Comparison of ENCODE assay signal across 8 cellular contexts in the genomic region with DNA sequence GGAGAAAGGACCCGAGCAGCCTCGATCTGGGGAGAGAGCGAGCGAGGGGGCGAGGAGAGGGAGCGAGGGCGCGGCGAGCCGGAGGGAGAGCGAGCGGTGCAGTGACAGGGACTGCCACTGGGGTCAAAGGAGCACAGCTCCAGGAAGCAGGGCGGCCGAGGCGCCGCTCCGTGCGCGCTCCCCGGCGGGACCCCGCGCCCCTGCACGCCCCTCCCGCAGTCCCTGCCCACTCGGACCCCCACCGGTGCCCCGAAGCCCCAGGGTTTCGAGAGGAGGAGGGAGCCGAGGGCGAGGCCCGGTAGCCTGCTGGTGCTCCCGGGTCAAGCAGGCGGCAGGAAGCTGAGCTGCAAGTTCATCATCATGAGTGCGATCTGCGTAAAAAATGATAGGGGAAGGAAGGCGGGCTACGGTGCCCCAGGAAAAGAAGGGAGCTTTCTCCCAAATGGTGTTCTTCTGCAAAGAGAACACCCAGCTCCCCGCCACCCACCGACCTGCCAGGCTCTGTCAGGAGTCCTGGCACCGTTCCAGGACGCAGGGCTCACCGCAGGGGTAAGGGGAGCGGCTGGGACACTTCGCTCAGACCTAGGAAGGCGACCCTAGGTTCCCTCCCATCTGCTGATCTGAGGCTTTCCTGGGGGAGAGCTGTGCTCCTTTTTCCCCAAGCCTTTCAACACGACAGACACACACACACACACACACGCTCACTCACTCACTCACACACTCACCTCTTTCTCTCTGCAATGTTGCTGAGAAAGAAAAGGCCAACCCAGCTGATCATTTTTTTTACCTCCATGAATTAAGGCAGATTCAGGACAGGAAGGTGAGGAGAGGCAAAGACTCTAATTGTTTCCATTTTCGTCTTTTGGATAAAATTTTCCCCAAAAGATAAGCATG. TPM values are rescaled to one million over a fixed set of nuclear protein-coding genes. Genes with fewer than 3 reads are reported as not detected.
DNase-seq lines count a peak whose midpoint lies in the region; ATAC-seq and TF ChIP-seq lines count a peak whose summit lies in the region.

A gene with protein sequence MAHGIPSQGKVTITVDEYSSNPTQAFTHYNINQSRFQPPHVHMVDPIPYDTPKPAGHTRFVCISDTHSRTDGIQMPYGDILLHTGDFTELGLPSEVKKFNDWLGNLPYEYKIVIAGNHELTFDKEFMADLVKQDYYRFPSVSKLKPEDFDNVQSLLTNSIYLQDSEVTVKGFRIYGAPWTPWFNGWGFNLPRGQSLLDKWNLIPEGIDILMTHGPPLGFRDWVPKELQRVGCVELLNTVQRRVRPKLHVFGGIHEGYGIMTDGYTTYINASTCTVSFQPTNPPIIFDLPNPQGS (minus strand): TSS at position 103 of the 894 bp plus-strand sequence. CDS start 5,980 bp downstream, outside the sequence.

- CTCF ChIA-PET in WTC11 (lab: Charles Lee), result interaction anchor here (0.7 to 1.8 kb wide), 12 partner anchors 12 to 328 kb away, joined by 3 to 6 read pairs (median 3); a partner anchor contains a TSS

- H3K9ac ChIP-seq in neural progenitor cell, result no peak within 1 kb of the TSS

- no peaks in the 10 kb centered on the region for H3K9me3 Mint-ChIP-seq in WTC11
- no peaks in the 10 kb centered on the region for H3K9me3 Mint-ChIP-seq in neural progenitor cell

- H3K27me3 Mint-ChIP-seq in WTC11 (ENCODE audit: low read depth) (peaks cover 61% of the 10 kb centered on the region), neural progenitor cell (ENCODE audit: insufficient read depth, low read depth) (peaks cover 20% of the 10 kb centered on the region)

- H3K27ac Mint-ChIP-seq in WTC11, result no peak within 1 kb of the TSS
- H3K27ac Mint-ChIP-seq in neural progenitor cell, result peak within 1 kb of the TSS; percentile 3

- H3K4me3 ChIP-seq in neural progenitor cell, result peak within 1 kb of the TSS; percentile 83

- H3K4me3 Mint-ChIP-seq in WTC11, result peak within 1 kb of the TSS; percentile 86
- peak within 1 kb of the TSS; percentile 85 for H3K4me3 Mint-ChIP-seq in neural progenitor cell

- H3K9me3 ChIP-seq in neural progenitor cell (ENCODE audit: low read depth), result no peaks in the 10 kb centered on the region

- no peaks in the 10 kb centered on the region for H3K79me2 ChIP-seq in neural progenitor cell (ENCODE audit: low read depth)

- TF ChIP-seq CTCF in WTC11 (IDR thresholded peaks at IDR 0.05) (no peak), foreskin keratinocyte (conservative IDR thresholded peaks at IDR 0.05) (no peak), neural progenitor cell (IDR thresholded peaks at IDR 0.05) (peak; percentile 55)

- peak within 1 kb of the TSS; percentile 95 for H3K4me2 ChIP-seq in neural progenitor cell

- H3K36me3 ChIP-seq in neural progenitor cell, result no peaks in the 10 kb centered on the region

- POLR2A ChIA-PET in WTC11 (lab: Charles Lee), result interaction anchor here (0.9 to 1.4 kb wide), 2 partner anchors 26 to 264 kb away, joined by 4 read pairs; a partner anchor contains a TSS

- peak within 1 kb of the TSS; percentile 91 for H2AFZ ChIP-seq in neural progenitor cell (replicated peaks)

- peak; percentile 90 for ATAC-seq in GM19372 (IDR thresholded peaks at IDR 0.05; ENCODE audit: low read depth, unreplicated experiment)
- ATAC-seq in HG03439 (IDR thresholded peaks at IDR 0.05; ENCODE audit: unreplicated experiment), result peak; percentile 90
- peak; percentile 83 for ATAC-seq in WTC11
- peak; percentile 77 for ATAC-seq in foreskin keratinocyte

- H3K27ac ChIP-seq in foreskin keratinocyte, result no peak within 1 kb of the TSS
- no peak within 1 kb of the TSS for H3K27ac ChIP-seq in neural progenitor cell

- H3K4me1 Mint-ChIP-seq in WTC11, result peaks cover 28% of the 10 kb centered on the region
- peaks cover 38% of the 10 kb centered on the region for H3K4me1 Mint-ChIP-seq in neural progenitor cell

- H3K4me1 ChIP-seq in foreskin keratinocyte (no peaks in the 10 kb centered on the region), neural progenitor cell (peaks cover 15% of the 10 kb centered on the region)

- peaks cover 22% of the 10 kb centered on the region for H3F3A ChIP-seq in neural progenitor cell (ENCODE audit: low read depth)

- DNase-seq in Daoy (ENCODE audit: low read depth) (peak; percentile 36), WTC11 (ENCODE audit: low spot score) (peak; percentile 81), foreskin keratinocyte (no peak), neural progenitor cell (ENCODE audit: low spot score) (peak; percentile 87), SW 1271 (lab: John Stamatoyannopoulos, UW) (no peak), mucosa of gallbladder (ENCODE audit: low spot score) (no peak)

- H4K20me1 ChIP-seq in neural progenitor cell (ENCODE audit: low read depth), result peaks cover 18% of the 10 kb centered on the region

- no peaks in the 10 kb centered on the region for H3K36me3 Mint-ChIP-seq in WTC11
- no peaks in the 10 kb centered on the region for H3K36me3 Mint-ChIP-seq in neural progenitor cell

- peaks cover 65% of the 10 kb centered on the region for H3K27me3 ChIP-seq in foreskin keratinocyte
- peaks cover 80% of the 10 kb centered on the region for H3K27me3 ChIP-seq in neural progenitor cell

TF ChIP-seq in WTC11, 78 proteins besides CTCF, POLR2A, EP300 and RAD21:
- TF ChIP-seq SOX15 (CRISPR knock-in tag; IDR thresholded peaks at IDR 0.05) (no peak), FOXP1 (CRISPR knock-in tag; IDR thresholded peaks at IDR 0.05; ENCODE audit: borderline replicate concordance) (peak; percentile 54; the same call in 1 of the 2 replicates), NR3C1 (CRISPR knock-in tag; conservative IDR thresholded peaks at IDR 0.05; ENCODE audit: low read depth) (no peak), ZNF263 (CRISPR knock-in tag; IDR thresholded peaks at IDR 0.05; ENCODE audit: low read depth) (peak; percentile 72; the same call in 1 of the 2 replicates), MYBL2 (CRISPR knock-in tag; IDR thresholded peaks at IDR 0.05) (no peak), JUN (CRISPR knock-in tag; IDR thresholded peaks at IDR 0.05) (no peak)
- TF ChIP-seq, protein P1, sequence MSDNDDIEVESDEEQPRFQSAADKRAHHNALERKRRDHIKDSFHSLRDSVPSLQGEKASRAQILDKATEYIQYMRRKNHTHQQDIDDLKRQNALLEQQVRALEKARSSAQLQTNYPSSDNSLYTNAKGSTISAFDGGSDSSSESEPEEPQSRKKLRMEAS (CRISPR knock-in tag; IDR thresholded peaks at IDR 0.05), result peak; percentile 47; the same call in 1 of the 2 replicates
- TF ChIP-seq, protein P2, sequence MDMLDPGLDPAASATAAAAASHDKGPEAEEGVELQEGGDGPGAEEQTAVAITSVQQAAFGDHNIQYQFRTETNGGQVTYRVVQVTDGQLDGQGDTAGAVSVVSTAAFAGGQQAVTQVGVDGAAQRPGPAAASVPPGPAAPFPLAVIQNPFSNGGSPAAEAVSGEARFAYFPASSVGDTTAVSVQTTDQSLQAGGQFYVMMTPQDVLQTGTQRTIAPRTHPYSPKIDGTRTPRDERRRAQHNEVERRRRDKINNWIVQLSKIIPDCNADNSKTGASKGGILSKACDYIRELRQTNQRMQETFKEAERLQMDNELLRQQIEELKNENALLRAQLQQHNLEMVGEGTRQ (CRISPR knock-in tag; IDR thresholded peaks at IDR 0.05), result no peak
TF ChIP-seq in WTC11: peak in this region for 3.

RNA-seq across cellular contexts. Expression of the gene that starts here (rescaled TPM):
- 0.74 TPM in 1 of 2 replicates, not detected in the other for total RNA-seq in Daoy (2014; rRNA removed; shearing (Covaris generic))
- total RNA-seq in WTC11 (2021) (2.4 to 4.0 TPM (median 2.6 TPM) in 3 replicates), foreskin keratinocyte (not detected in 2 replicates), neural progenitor cell (ENCODE audit: low replicate concordance) (1.6 and 3.4 TPM in 2 replicates), mucosa of gallbladder (5.6 TPM)
- not detected in 2 replicates for polyA plus RNA-seq in foreskin keratinocyte

Comparison
In these comparisons a context has a peak if more than half of its experiments do, and no peak if none do; other contexts are left out.
1. Peak in DNase-seq in Daoy; RNA of the gene not detected or under 1 TPM.
2. Peak in ATAC-seq in foreskin keratinocyte; RNA of the gene not detected or under 1 TPM.
3. DNase-seq: peak in WTC11 (single experiment) and neural progenitor cell (single experiment); none in foreskin keratinocyte (0 of 2), SW 1271 (0 of 2) and mucosa of gallbladder (single experiment).
4. Peak in every context shown above with its lines, with median percentiles within 50 percentile points of each other: ATAC-seq.